In the genomic region with DNA sequence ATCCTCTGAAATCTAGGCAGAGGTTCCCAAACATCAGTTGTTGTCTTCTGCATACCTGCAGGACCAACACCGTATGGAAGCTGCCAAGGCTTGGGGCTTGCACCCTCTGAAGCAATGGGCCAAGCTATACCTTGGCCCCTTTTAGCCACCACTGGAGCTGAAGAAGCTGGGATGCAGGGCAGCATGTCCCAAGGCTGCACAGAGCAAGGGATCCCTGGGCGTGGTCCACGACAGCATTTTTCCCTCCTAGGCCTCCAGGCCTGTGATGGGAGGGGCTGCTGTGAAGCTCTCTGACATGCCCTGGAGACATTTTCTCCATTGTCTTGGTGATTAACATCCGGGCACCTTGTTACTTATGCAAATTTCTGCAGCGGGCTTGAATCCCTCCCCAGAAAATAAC, we compare ENCODE assay signal across 1 cellular context. TPM values are rescaled to one million over a fixed set of nuclear protein-coding genes. Genes with fewer than 3 reads are reported as not detected.
"Had no signal": no experiment of that assay in that cellular context is flagged by ENCODE, and none has a peak within 500 bp of the region (broad histone marks: within the 10 kb centered on the region; RNA-seq: fewer than 3 reads in every experiment).

No MANE protein-coding gene starts in this region.

RNA-seq across cellular contexts. Expression of a gene that starts 34.5 kb away (rescaled TPM):
- total RNA-seq: OCI-LY7 had no signal
